ENCODE assay signal across 14 cellular contexts in the genomic region with DNA sequence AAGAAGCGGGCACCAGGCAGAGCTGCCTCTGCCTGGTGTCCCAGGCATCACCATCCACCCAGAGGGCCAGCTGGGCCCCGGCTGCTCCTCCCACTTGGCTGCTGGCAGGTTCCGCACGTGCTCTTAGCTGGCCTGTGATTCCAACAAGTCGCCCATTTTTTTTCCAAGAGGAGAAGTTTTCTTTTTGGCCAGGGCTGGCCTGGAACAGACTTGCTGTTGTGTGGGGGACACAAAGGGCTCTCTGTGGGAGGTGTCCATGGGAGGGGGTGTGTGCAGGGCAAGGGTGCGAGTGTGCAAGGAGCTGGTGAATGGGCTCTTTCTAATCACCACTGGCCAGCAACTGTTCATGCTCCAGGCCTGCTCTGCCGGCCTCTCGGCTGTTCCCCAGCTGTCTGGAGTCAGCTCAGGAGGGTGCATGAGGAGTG. TPM values are rescaled to one million over a fixed set of nuclear protein-coding genes. Genes with fewer than 3 reads are reported as not detected.
A peak's percentile ranks its signal among the peaks of the same experiment; 100 is the strongest.
DNase-seq lines count a peak whose midpoint lies in the region; ATAC-seq and TF ChIP-seq lines count a peak whose summit lies in the region.
"Had no signal": no experiment of that assay in that cellular context is flagged by ENCODE, and none has a peak within 500 bp of the region (broad histone marks: within the 10 kb centered on the region; RNA-seq: fewer than 3 reads in every experiment).

No MANE protein-coding gene starts in this region.

- no peak overlapping the region for H3K4me3 Mint-ChIP-seq in progenitor cell of endocrine pancreas (ENCODE audit: low read depth)

- H3K27ac ChIP-seq in right cardiac atrium (ENCODE audit: low read length) = peak overlapping the region; percentile 79
- H3K27ac ChIP-seq: C4-2B, SJSA1 had no signal

- peak overlapping the region; percentile 49 for H3K27ac Mint-ChIP-seq in progenitor cell of endocrine pancreas

- no peaks in the 10 kb centered on the region for H3K27me3 ChIP-seq in right cardiac atrium (ENCODE audit: control insufficient read depth, insufficient read depth)
- H3K27me3 ChIP-seq: SJSA1 had no signal

- peaks cover 70% of the 10 kb centered on the region for H3K4me1 ChIP-seq in right cardiac atrium (ENCODE audit: control insufficient read depth, insufficient read depth, low read length)

- 45% methylated on average over 8 of the region's 8 CpGs for WGBS in right cardiac atrium

- H3K9me3 ChIP-seq in right cardiac atrium (ENCODE audit: control insufficient read depth, low read length) = no peaks in the 10 kb centered on the region
- H3K9me3 ChIP-seq: SJSA1 had no signal

- intact Hi-C loops in right cardiac atrium (cut with DNase I) = no loop called here

- H3K9me3 Mint-ChIP-seq in progenitor cell of endocrine pancreas (ENCODE audit: low read depth) = no peaks in the 10 kb centered on the region

- DNase-seq in C1 segment of cervical spinal cord (lab: John Stamatoyannopoulos, UW) = peak in 13 of 14 donors; percentile 58 to 97 (median 92)
- peak; percentile 16 to 99 (median 90) for DNase-seq in anterior cingulate cortex (lab: John Stamatoyannopoulos, UW)
- DNase-seq in right cardiac atrium = peak; percentile 63 to 89 (median 80)
- no peak for DNase-seq in progenitor cell of endocrine pancreas (ENCODE audit: low spot score, unreplicated experiment)
- DNase-seq in AG20443 (ENCODE audit: low spot score) = no peak
- DNase-seq in NCI-H1436 (lab: John Stamatoyannopoulos, UW) = no peak
- DNase-seq in NOMO-1 (lab: John Stamatoyannopoulos, UW; ENCODE audit: unreplicated experiment in 2 of 2) = no peak
- DNase-seq: cerebellar nuclear complex, NCI-H1417 treated with DMSO at 0.1 percent for 48 hours had no signal

- peaks cover 43% of the 10 kb centered on the region for H3K4me1 Mint-ChIP-seq in progenitor cell of endocrine pancreas (ENCODE audit: low read depth)

- no peak overlapping the region for H3K4me3 ChIP-seq in right cardiac atrium (ENCODE audit: low read length)
- H3K4me3 ChIP-seq: GM12878, SJSA1 had no signal

- H3K27me3 Mint-ChIP-seq in progenitor cell of endocrine pancreas = no peaks in the 10 kb centered on the region

- H3K36me3 Mint-ChIP-seq in progenitor cell of endocrine pancreas (ENCODE audit: insufficient read depth) = peaks cover 27% of the 10 kb centered on the region

- ATAC-seq in right cardiac atrium (peak in 1 of 2 donors; percentile 13), GM19023 (IDR thresholded peaks at IDR 0.05; ENCODE audit: unreplicated experiment) (no peak)
- ATAC-seq: GM12878 had no signal

- TF ChIP-seq CTCF in progenitor cell of endocrine pancreas (IDR thresholded peaks at IDR 0.05; ENCODE audit: unreplicated experiment) = no peak

RNA-seq across cellular contexts. Expression of a gene that starts 7.3 kb away (rescaled TPM):
- total RNA-seq in right cardiac atrium (10 to 100 TPM; 44.6 to 57.6 (median 47.6) TPM), progenitor cell of endocrine pancreas (93.2 and 94.4 TPM in 2 replicates)
- polyA plus RNA-seq in right cardiac atrium = 22.9 TPM
- total RNA-seq: activated CD8-positive, alpha-beta memory T cell treated with anti-CD3 and anti-CD28 coated beads for 36 hours had no signal

Comparison
In these comparisons a context has a peak if more than half of its experiments do, and no peak if none do; other contexts are left out.
1. DNase-seq: peak in C1 segment of cervical spinal cord (13 of 14), anterior cingulate cortex (58 of 58) and right cardiac atrium (3 of 3); none in progenitor cell of endocrine pancreas (single experiment), AG20443 (single experiment), NCI-H1436 (single experiment) and NOMO-1 (0 of 2).